Comparison of ENCODE assay signal across 8 cellular contexts in genomic region chr3:44554626-44555592, GRCh38. TPM values are rescaled to one million over a fixed set of nuclear protein-coding genes. Genes with fewer than 3 reads are reported as not detected.
A peak's percentile ranks its signal among the peaks of the same experiment; 100 is the strongest.
DNase-seq lines count a peak whose midpoint lies in the region; ATAC-seq and TF ChIP-seq lines count a peak whose summit lies in the region.

Gene ZKSCAN7 (plus strand): TSS chr3:44555193. CDS start chr3:44557048, 1,855 bp downstream.

- no peaks in the 10 kb centered on the region for H4K20me1 ChIP-seq in DND-41 (ENCODE audit: insufficient read depth, low read length)

- ATAC-seq in DND-41 (ENCODE audit: insufficient read depth, low read depth) (peak; percentile 85), GM21737 (IDR thresholded peaks at IDR 0.05; ENCODE audit: unreplicated experiment) (peak; percentile 68), mucosa of descending colon (peak; percentile 74), GM18858 (IDR thresholded peaks at IDR 0.05; ENCODE audit: unreplicated experiment) (no peak)

- peak; percentile 80 for DNase-seq in DND-41
- DNase-seq in NCI-H2227 treated with DMSO at 0.1 percent for 48 hours (lab: John Stamatoyannopoulos, UW), result peak; percentile 53
- peak; percentile 80 for DNase-seq in activated T-cell treated with anti-CD3 and anti-CD28 coated beads, Interleukin-2, amount 50 U/mL, for 24 hours
- DNase-seq in mucosa of descending colon, result peak; percentile 56 to 66 (median 61)
- DNase-seq in stimulated activated CD8-positive, alpha-beta memory T cell treated with anti-CD3 and anti-CD28 coated beads, Interleukin-4, amount 100 ng/mL, for 1 hour (ENCODE audit: low read depth in 2 of 2, low spot score in 1 of 2), result peak; percentile 5 to 22

- H3K4me3 ChIP-seq in DND-41 (ENCODE audit: low read depth in 1 of 2, low read length in 2 of 2), result peak within 1 kb of the TSS; percentile 55 to 71
- peak within 1 kb of the TSS; percentile 86 to 88 for H3K4me3 ChIP-seq in esophagus (ENCODE audit: low read depth in 1 of 2, low read length in 2 of 2)
- peak within 1 kb of the TSS; percentile 27 for H3K4me3 ChIP-seq in mucosa of descending colon

- H3K4me1 ChIP-seq in DND-41 (ENCODE audit: insufficient read depth, low read length), result peaks cover 31% of the 10 kb centered on the region
- peaks cover 0 to 3% of the 10 kb centered on the region in 2 donors for H3K4me1 ChIP-seq in esophagus (ENCODE audit: control insufficient read depth in 2 of 2, insufficient read depth in 2 of 2, low read length in 1 of 2)
- no peaks in the 10 kb centered on the region for H3K4me1 ChIP-seq in mucosa of descending colon (ENCODE audit: low read depth)

- H3K79me2 ChIP-seq in DND-41 (ENCODE audit: insufficient read depth, low read length), result peaks cover 15% of the 10 kb centered on the region

- H3K27me3 ChIP-seq in DND-41 (ENCODE audit: insufficient read depth, low read length, poor library complexity), result no peaks in the 10 kb centered on the region
- peaks cover 0 to 7% of the 10 kb centered on the region in 2 donors for H3K27me3 ChIP-seq in esophagus (ENCODE audit: control insufficient read depth in 1 of 2, insufficient read depth in 2 of 2, low read length in 2 of 2)

- H3K36me3 ChIP-seq in DND-41 (ENCODE audit: insufficient read depth, low read length), result peaks cover 16% of the 10 kb centered on the region
- H3K36me3 ChIP-seq in esophagus (ENCODE audit: control insufficient read depth in 2 of 2, insufficient read depth in 2 of 2, low read length in 1 of 2), result no peaks in the 10 kb centered on the region
- H3K36me3 ChIP-seq in mucosa of descending colon (ENCODE audit: low read depth), result no peaks in the 10 kb centered on the region

- H3K9ac ChIP-seq in DND-41 (ENCODE audit: low read depth, low read length), result peak within 1 kb of the TSS; percentile 82

- peak within 1 kb of the TSS; percentile 91 for H3K27ac Mint-ChIP-seq in activated T-cell treated with anti-CD3 and anti-CD28 coated beads, Interleukin-2, amount 50 U/mL, for 24 hours

- peaks cover 10% of the 10 kb centered on the region for H3K27me3 Mint-ChIP-seq in activated T-cell treated with anti-CD3 and anti-CD28 coated beads, Interleukin-2, amount 50 U/mL, for 24 hours

- H2AFZ ChIP-seq in DND-41 (ENCODE audit: low read depth, low read length), result peak within 1 kb of the TSS; percentile 99

- peaks cover 19% of the 10 kb centered on the region for H3K4me1 Mint-ChIP-seq in activated T-cell treated with anti-CD3 and anti-CD28 coated beads, Interleukin-2, amount 50 U/mL, for 24 hours (ENCODE audit: low read depth)

- H3K4me2 ChIP-seq in DND-41 (ENCODE audit: insufficient read depth, low read length), result peak within 1 kb of the TSS; percentile 84

- peaks cover 4% of the 10 kb centered on the region for H3K9me3 Mint-ChIP-seq in activated T-cell treated with anti-CD3 and anti-CD28 coated beads, Interleukin-2, amount 50 U/mL, for 24 hours

- intact Hi-C loops in mucosa of descending colon (cut with DNase I, micrococcal nuclease), result no loop called here

- 6% methylated on average over 68 of the region's 68 CpGs for WGBS in esophagus, 2 donors

- peak within 1 kb of the TSS; percentile 87 for H3K4me3 Mint-ChIP-seq in activated T-cell treated with anti-CD3 and anti-CD28 coated beads, Interleukin-2, amount 50 U/mL, for 24 hours

- H3K9me3 ChIP-seq in DND-41 (ENCODE audit: insufficient read depth, low read length, severe bottlenecking) (no peaks in the 10 kb centered on the region), esophagus (ENCODE audit: control insufficient read depth in 2 of 2, insufficient read depth in 1 of 2, low read depth in 1 of 2, low read length in 1 of 2) (no peaks in the 10 kb centered on the region), mucosa of descending colon (no peaks in the 10 kb centered on the region)

- H3K36me3 Mint-ChIP-seq in activated T-cell treated with anti-CD3 and anti-CD28 coated beads, Interleukin-2, amount 50 U/mL, for 24 hours (ENCODE audit: low read depth), result peaks cover 50% of the 10 kb centered on the region

- TF ChIP-seq CTCF in DND-41 (IDR thresholded peaks at IDR 0.05; ENCODE audit: borderline replicate concordance, extremely low read depth, low read length, poor library complexity, severe bottlenecking), result no peak
- no peak for TF ChIP-seq CTCF in mucosa of descending colon (IDR thresholded peaks at IDR 0.05)

- H3K27ac ChIP-seq in DND-41 (ENCODE audit: low read length), result peak within 1 kb of the TSS; percentile 87
- H3K27ac ChIP-seq in esophagus (ENCODE audit: low read depth in 2 of 2, low read length in 1 of 2), result peak within 1 kb of the TSS; percentile 27 to 70

RNA-seq across cellular contexts. Expression of gene ZKSCAN7, which starts in this region (rescaled TPM):
- polyA plus RNA-seq in esophagus, result under 1 TPM; 0.56 to 0.81 TPM
- 1 to 10 TPM in 2 of 3 donors, under 1 TPM in 1; 0.96 to 3.0 (median 1.6) TPM for total RNA-seq in mucosa of descending colon

Comparison
In these comparisons a context has a peak if more than half of its experiments do, and no peak if none do; other contexts are left out.
1. DNase-seq: peak in every context shown above with its lines; median percentile 80 in DND-41; 80 in activated T-cell treated with anti-CD3 and anti-CD28 coated beads, Interleukin-2, amount 50 U/mL, for 24 hours; 61 in mucosa of descending colon; 53 in NCI-H2227 treated with DMSO at 0.1 percent for 48 hours; 14 in stimulated activated CD8-positive, alpha-beta memory T cell treated with anti-CD3 and anti-CD28 coated beads, Interleukin-4, amount 100 ng/mL, for 1 hour.
2. H3K4me3 ChIP-seq: peak in every context shown above with its lines; median percentile 87 in esophagus; 63 in DND-41; 27 in mucosa of descending colon.